In the genomic region with DNA sequence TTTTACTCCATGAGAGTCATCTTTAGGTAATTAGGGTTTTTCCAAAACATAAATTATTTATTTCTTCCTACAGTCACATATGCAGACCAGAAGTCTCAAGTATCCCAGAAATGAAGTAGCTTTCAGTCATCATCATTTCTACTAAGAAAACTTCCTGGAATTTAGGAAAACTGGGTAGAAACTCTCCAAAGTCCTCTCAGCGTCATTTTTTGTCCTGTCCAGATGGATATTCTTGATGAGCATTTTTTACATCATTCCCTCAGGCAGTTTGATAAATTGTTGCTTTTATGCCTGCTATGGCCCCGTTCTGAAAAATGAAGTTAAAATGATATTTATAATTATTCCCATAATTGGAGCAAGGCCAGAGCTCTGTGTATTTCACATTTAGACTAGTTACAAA, we compare ENCODE assay signal across 15 cellular contexts.
"Had no signal": no experiment of that assay in that cellular context is flagged by ENCODE, and none has a peak within 500 bp of the region (broad histone marks: within the 10 kb centered on the region; RNA-seq: fewer than 3 reads in every experiment).

No MANE protein-coding gene starts in this region.

- ATAC-seq: activated T-helper 17 cell treated with anti-CD3 and anti-CD28 coated beads, Interleukin-2, amount 50 U/mL, for 72 hours; left colon; pancreas; stimulated activated naive B cell treated with anti-CD40 and anti-IgM and Interleukin-4, amounts not matched to agents 10 μg/mL and 1 μg/mL and 100 μg/mL, for 72 hours had no signal

- H3K4me3 ChIP-seq: ascending aorta, breast epithelium, neural progenitor cell, pancreas, thyroid gland had no signal

- H3K9me3 ChIP-seq: ascending aorta, breast epithelium, pancreas, thyroid gland had no signal

- H3K27me3 ChIP-seq: ascending aorta, breast epithelium, neural progenitor cell, pancreas, thyroid gland had no signal

- H3K27ac ChIP-seq: ascending aorta, breast epithelium, neural progenitor cell, pancreas had no signal

- H3K4me1 ChIP-seq: breast epithelium had no signal

- H2AFZ ChIP-seq: neural progenitor cell had no signal

- H3K4me2 ChIP-seq: neural progenitor cell had no signal

- H3K36me3 ChIP-seq: ascending aorta, breast epithelium, neural progenitor cell, pancreas, thyroid gland had no signal

- DNase-seq: activated CD4-positive, alpha-beta T cell treated with anti-CD3 and anti-CD28 coated beads for 1 hour; activated CD4-positive, alpha-beta T cell treated with anti-CD3 and anti-CD28 coated beads, Interleukin-2, amount 50 U/mL, for 48 hours; activated naive CD4-positive, alpha-beta T cell treated with Interleukin-2 at 50 U/mL for 16 hours; cerebellar nuclear complex; effector memory CD4-positive, alpha-beta T cell; left colon; pancreas; stimulated activated CD4-positive, alpha-beta T cell treated with anti-CD3 and anti-CD28 coated beads, Interleukin-2, amount 100 ng/mL, for 48 hours; stimulated activated naive B cell treated with anti-CD40 and anti-IgM and Interleukin-4, amounts not matched to agents 10 μg/mL and 1 μg/mL and 100 μg/mL, for 72 hours; T-helper 9 cell; thyroid gland had no signal
